ENCODE assay signal across 3 cellular contexts in genomic region chr17:38443356-38444026, GRCh38.
TF ChIP-seq lines count a peak whose summit lies in the region.

No MANE protein-coding gene starts in this region.

TF ChIP-seq in SK-N-SH treated with all-trans-retinoic acid at 6 μM for 48 hours, 23 proteins besides CTCF, POLR2A, EP300 and RAD21 (continued from another document and continues in another):
- TF ChIP-seq SNAI2 (CRISPR knock-in tag; IDR thresholded peaks at IDR 0.05) = no peak
- TF ChIP-seq CSDC2 (CRISPR knock-in tag; IDR thresholded peaks at IDR 0.05) = no peak
- TF ChIP-seq, protein P1, sequence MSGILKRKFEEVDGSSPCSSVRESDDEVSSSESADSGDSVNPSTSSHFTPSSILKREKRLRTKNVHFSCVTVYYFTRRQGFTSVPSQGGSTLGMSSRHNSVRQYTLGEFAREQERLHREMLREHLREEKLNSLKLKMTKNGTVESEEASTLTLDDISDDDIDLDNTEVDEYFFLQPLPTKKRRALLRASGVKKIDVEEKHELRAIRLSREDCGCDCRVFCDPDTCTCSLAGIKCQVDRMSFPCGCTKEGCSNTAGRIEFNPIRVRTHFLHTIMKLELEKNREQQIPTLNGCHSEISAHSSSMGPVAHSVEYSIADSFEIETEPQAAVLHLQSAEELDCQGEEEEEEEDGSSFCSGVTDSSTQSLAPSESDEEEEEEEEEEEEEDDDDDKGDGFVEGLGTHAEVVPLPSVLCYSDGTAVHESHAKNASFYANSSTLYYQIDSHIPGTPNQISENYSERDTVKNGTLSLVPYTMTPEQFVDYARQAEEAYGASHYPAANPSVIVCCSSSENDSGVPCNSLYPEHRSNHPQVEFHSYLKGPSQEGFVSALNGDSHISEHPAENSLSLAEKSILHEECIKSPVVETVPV (CRISPR knock-in tag; IDR thresholded peaks at IDR 0.05) = no peak
- no peak for TF ChIP-seq ZFP30 (CRISPR knock-in tag; IDR thresholded peaks at IDR 0.05)
- TF ChIP-seq, protein P2, sequence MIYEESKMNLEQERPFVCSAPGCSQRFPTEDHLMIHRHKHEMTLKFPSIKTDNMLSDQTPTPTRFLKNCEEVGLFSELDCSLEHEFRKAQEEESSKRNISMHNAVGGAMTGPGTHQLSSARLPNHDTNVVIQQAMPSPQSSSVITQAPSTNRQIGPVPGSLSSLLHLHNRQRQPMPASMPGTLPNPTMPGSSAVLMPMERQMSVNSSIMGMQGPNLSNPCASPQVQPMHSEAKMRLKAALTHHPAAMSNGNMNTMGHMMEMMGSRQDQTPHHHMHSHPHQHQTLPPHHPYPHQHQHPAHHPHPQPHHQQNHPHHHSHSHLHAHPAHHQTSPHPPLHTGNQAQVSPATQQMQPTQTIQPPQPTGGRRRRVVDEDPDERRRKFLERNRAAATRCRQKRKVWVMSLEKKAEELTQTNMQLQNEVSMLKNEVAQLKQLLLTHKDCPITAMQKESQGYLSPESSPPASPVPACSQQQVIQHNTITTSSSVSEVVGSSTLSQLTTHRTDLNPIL (CRISPR knock-in tag; IDR thresholded peaks at IDR 0.05; ENCODE audit: low read depth) = no peak
- no peak for TF ChIP-seq ISL1 (CRISPR knock-in tag; IDR thresholded peaks at IDR 0.05)
- no peak for TF ChIP-seq PATZ1 (CRISPR knock-in tag; IDR thresholded peaks at IDR 0.05; ENCODE audit: borderline replicate concordance)
- TF ChIP-seq ZNF70 (CRISPR knock-in tag; IDR thresholded peaks at IDR 0.05) = no peak
- TF ChIP-seq ARNTL (CRISPR knock-in tag; IDR thresholded peaks at IDR 0.05; ENCODE audit: borderline replicate concordance, low read depth) = no peak

TF ChIP-seq in SK-N-SH, 30 proteins besides CTCF, POLR2A, EP300 and RAD21 (continued from another document):
- TF ChIP-seq, protein P3, sequence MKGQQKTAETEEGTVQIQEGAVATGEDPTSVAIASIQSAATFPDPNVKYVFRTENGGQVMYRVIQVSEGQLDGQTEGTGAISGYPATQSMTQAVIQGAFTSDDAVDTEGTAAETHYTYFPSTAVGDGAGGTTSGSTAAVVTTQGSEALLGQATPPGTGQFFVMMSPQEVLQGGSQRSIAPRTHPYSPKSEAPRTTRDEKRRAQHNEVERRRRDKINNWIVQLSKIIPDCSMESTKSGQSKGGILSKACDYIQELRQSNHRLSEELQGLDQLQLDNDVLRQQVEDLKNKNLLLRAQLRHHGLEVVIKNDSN (IDR thresholded peaks at IDR 0.05; ENCODE audit: borderline replicate concordance, low read depth) = no peak
- no peak for TF ChIP-seq REST (IDR thresholded peaks at IDR 0.05; ENCODE audit: low read depth, low read length)
- TF ChIP-seq TAF1 (IDR thresholded peaks at IDR 0.05; ENCODE audit: borderline replicate concordance, low read depth, low read length) = no peak
- TF ChIP-seq POLR2AphosphoS5 (IDR thresholded peaks at IDR 0.05; ENCODE audit: low read depth, low read length) = no peak
- TF ChIP-seq RCOR1 (IDR thresholded peaks at IDR 0.05; ENCODE audit: low read length) = no peak
- TF ChIP-seq ELF1 (IDR thresholded peaks at IDR 0.05) = no peak
- TF ChIP-seq SMC3 (IDR thresholded peaks at IDR 0.05; ENCODE audit: low read depth, low read length) = no peak
- TF ChIP-seq GATA2 (CRISPR knock-in tag; IDR thresholded peaks at IDR 0.05) = no peak
- TF ChIP-seq FOSL2 (IDR thresholded peaks at IDR 0.05; ENCODE audit: borderline replicate concordance, low read depth) = no peak
- TF ChIP-seq MXI1 (IDR thresholded peaks at IDR 0.05; ENCODE audit: low read depth, low read length) = no peak

TF ChIP-seq in IMR-90, 13 proteins besides CTCF, POLR2A, EP300 and RAD21 (continued from another document):
- no peak for TF ChIP-seq MAFK (IDR thresholded peaks at IDR 0.05; ENCODE audit: low read depth, low read length)
- TF ChIP-seq MXI1 (IDR thresholded peaks at IDR 0.05; ENCODE audit: borderline replicate concordance, low read depth, low read length) = no peak
- TF ChIP-seq FOS (IDR thresholded peaks at IDR 0.05; ENCODE audit: low read depth, low read length) = no peak
- TF ChIP-seq, protein P4, sequence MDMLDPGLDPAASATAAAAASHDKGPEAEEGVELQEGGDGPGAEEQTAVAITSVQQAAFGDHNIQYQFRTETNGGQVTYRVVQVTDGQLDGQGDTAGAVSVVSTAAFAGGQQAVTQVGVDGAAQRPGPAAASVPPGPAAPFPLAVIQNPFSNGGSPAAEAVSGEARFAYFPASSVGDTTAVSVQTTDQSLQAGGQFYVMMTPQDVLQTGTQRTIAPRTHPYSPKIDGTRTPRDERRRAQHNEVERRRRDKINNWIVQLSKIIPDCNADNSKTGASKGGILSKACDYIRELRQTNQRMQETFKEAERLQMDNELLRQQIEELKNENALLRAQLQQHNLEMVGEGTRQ (IDR thresholded peaks at IDR 0.05; ENCODE audit: low read depth, low read length) = no peak
- no peak for TF ChIP-seq MAZ (IDR thresholded peaks at IDR 0.05; ENCODE audit: borderline replicate concordance, low read depth, low read length)
- no peak for TF ChIP-seq RFX5 (IDR thresholded peaks at IDR 0.05; ENCODE audit: low read depth, low read length)
- no peak for TF ChIP-seq BHLHE40 (IDR thresholded peaks at IDR 0.05; ENCODE audit: low read depth, low read length)
- TF ChIP-seq SMC3 (IDR thresholded peaks at IDR 0.05; ENCODE audit: low read depth, low read length) = no peak
- TF ChIP-seq NFE2L2 (IDR thresholded peaks at IDR 0.05; ENCODE audit: low read depth, low read length) = no peak
- no peak for TF ChIP-seq RCOR1 (IDR thresholded peaks at IDR 0.05; ENCODE audit: insufficient replicate concordance, low read length)
- TF ChIP-seq CEBPB (IDR thresholded peaks at IDR 0.05; ENCODE audit: low read depth, low read length) = no peak
- TF ChIP-seq, protein P5, sequence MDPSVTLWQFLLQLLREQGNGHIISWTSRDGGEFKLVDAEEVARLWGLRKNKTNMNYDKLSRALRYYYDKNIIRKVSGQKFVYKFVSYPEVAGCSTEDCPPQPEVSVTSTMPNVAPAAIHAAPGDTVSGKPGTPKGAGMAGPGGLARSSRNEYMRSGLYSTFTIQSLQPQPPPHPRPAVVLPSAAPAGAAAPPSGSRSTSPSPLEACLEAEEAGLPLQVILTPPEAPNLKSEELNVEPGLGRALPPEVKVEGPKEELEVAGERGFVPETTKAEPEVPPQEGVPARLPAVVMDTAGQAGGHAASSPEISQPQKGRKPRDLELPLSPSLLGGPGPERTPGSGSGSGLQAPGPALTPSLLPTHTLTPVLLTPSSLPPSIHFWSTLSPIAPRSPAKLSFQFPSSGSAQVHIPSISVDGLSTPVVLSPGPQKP (IDR thresholded peaks at IDR 0.05; ENCODE audit: borderline replicate concordance, low read depth, low read length) = no peak
